ENCODE assay signal across 1 cellular context in genomic region chr16:19717781-19718623, GRCh38.
TF ChIP-seq lines count a peak whose summit lies in the region.

Gene IQCK, plus strand, starts transcription at chr16:19718271. Its CDS starts 36 bp downstream, at chr16:19718307.
A gene with protein sequence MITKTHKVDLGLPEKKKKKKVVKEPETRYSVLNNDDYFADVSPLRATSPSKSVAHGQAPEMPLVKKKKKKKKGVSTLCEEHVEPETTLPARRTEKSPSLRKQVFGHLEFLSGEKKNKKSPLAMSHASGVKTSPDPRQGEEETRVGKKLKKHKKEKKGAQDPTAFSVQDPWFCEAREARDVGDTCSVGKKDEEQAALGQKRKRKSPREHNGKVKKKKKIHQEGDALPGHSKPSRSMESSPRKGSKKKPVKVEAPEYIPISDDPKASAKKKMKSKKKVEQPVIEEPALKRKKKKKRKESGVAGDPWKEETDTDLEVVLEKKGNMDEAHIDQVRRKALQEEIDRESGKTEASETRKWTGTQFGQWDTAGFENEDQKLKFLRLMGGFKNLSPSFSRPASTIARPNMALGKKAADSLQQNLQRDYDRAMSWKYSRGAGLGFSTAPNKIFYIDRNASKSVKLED (minus strand): TSS chr16:19718227. CDS start chr16:19715035, 3,192 bp downstream.

TF ChIP-seq in HepG2, 621 proteins besides CTCF, POLR2A, EP300 and RAD21 (continued from another document and continues in another):
- TF ChIP-seq REL (CRISPR knock-in tag; conservative IDR thresholded peaks at IDR 0.05): peak; percentile 91
- no peak for TF ChIP-seq PCBP2 (optimal IDR thresholded peaks at IDR 0.05; ENCODE audit: low read depth, low read length, poor library complexity, severe bottlenecking)
- TF ChIP-seq U2AF1 (optimal IDR thresholded peaks at IDR 0.05; ENCODE audit: low read depth, low read length): peak; percentile 92
- 0 out of 2 replicates have a peak, but pooled peaks have one; percentile 4 for TF ChIP-seq HNF4G (IDR thresholded peaks at IDR 0.05; ENCODE audit: borderline replicate concordance, low read depth, low read length)
- peak; percentile 74 for TF ChIP-seq HNF4G (CRISPR knock-in tag; IDR thresholded peaks at IDR 0.05; ENCODE audit: borderline replicate concordance, low read depth)
- TF ChIP-seq, protein P1, sequence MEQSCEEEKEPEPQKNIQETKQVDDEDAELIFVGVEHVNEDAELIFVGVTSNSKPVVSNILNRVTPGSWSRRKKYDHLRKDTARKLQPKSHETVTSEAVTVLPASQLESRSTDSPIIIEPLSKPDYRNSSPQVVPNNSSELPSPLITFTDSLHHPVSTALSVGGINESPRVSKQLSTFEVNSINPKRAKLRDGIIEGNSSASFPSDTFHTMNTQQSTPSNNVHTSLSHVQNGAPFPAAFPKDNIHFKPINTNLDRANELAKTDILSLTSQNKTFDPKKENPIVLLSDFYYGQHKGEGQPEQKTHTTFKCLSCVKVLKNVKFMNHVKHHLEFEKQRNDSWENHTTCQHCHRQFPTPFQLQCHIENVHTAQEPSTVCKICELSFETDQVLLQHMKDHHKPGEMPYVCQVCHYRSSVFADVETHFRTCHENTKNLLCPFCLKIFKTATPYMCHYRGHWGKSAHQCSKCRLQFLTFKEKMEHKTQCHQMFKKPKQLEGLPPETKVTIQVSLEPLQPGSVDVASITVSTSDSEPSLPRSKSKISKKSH (CRISPR knock-in tag; IDR thresholded peaks at IDR 0.05; ENCODE audit: borderline replicate concordance): peak; percentile 69; the same call in 1 of the 2 replicates
- peak; percentile 73 for TF ChIP-seq SP5 (CRISPR knock-in tag; IDR thresholded peaks at IDR 0.05; ENCODE audit: borderline replicate concordance, low read depth)
- peak; percentile 58; the same call in 1 of the 2 replicates for TF ChIP-seq ESRRA (CRISPR knock-in tag; IDR thresholded peaks at IDR 0.05; ENCODE audit: low read depth)
- TF ChIP-seq SALL2 (CRISPR knock-in tag; IDR thresholded peaks at IDR 0.05): peak; percentile 93
- 0 out of 2 replicates have a peak, but pooled peaks have one; percentile 30 for TF ChIP-seq ZNF354B (CRISPR knock-in tag; IDR thresholded peaks at IDR 0.05)
- 0 out of 2 replicates have a peak, but pooled peaks have one; percentile 21 for TF ChIP-seq ATF6 (CRISPR knock-in tag; conservative IDR thresholded peaks at IDR 0.05)
- no peak for TF ChIP-seq RCOR2 (CRISPR knock-in tag; IDR thresholded peaks at IDR 0.05)
- TF ChIP-seq ZNF75D (CRISPR knock-in tag; IDR thresholded peaks at IDR 0.05; ENCODE audit: borderline replicate concordance): no peak
- peak; percentile 100 for TF ChIP-seq MXD4 (CRISPR knock-in tag; IDR thresholded peaks at IDR 0.05)
- TF ChIP-seq NFE2L1 (CRISPR knock-in tag; IDR thresholded peaks at IDR 0.05; ENCODE audit: borderline replicate concordance): peak; percentile 71; the same call in 1 of the 2 replicates
- TF ChIP-seq, protein P2, sequence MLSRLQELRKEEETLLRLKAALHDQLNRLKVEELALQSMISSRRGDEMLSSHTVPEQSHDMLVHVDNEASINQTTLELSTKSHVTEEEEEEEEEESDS (CRISPR knock-in tag; IDR thresholded peaks at IDR 0.05; ENCODE audit: borderline replicate concordance): 0 out of 2 replicates have a peak, but pooled peaks have one; percentile 29
- peak; percentile 74; the same call in 1 of the 2 replicates for TF ChIP-seq ZMYM3 (CRISPR knock-in tag; IDR thresholded peaks at IDR 0.05)
- 0 out of 2 replicates have a peak, but pooled peaks have one; percentile 36 for TF ChIP-seq DNMT3B (CRISPR knock-in tag; conservative IDR thresholded peaks at IDR 0.05)
- TF ChIP-seq SMC3 (IDR thresholded peaks at IDR 0.05; ENCODE audit: low read length): no peak
- peak; percentile 90 for TF ChIP-seq KLF6 (CRISPR knock-in tag; IDR thresholded peaks at IDR 0.05)
- no peak for TF ChIP-seq ZBTB37 (CRISPR knock-in tag; IDR thresholded peaks at IDR 0.05)
- TF ChIP-seq ZNF256 (CRISPR knock-in tag; conservative IDR thresholded peaks at IDR 0.05): 0 out of 2 replicates have a peak, but pooled peaks have one; percentile 22
- peak; percentile 12; the same call in 1 of the 2 replicates for TF ChIP-seq ZNF766 (CRISPR knock-in tag; IDR thresholded peaks at IDR 0.05; ENCODE audit: borderline replicate concordance)
- peak; percentile 48; the same call in 1 of the 2 replicates for TF ChIP-seq CEBPB (IDR thresholded peaks at IDR 0.05; ENCODE audit: borderline replicate concordance, low read depth, low read length)
- TF ChIP-seq ZNF224 (CRISPR knock-in tag; IDR thresholded peaks at IDR 0.05): peak; percentile 94
- peak; percentile 99 for TF ChIP-seq ZNF782 (CRISPR knock-in tag; IDR thresholded peaks at IDR 0.05; ENCODE audit: borderline replicate concordance)
- TF ChIP-seq ZNF333 (CRISPR knock-in tag; IDR thresholded peaks at IDR 0.05; ENCODE audit: borderline replicate concordance): peak; percentile 83; the same call in 1 of the 2 replicates
- TF ChIP-seq ZNF101 (CRISPR knock-in tag; IDR thresholded peaks at IDR 0.05; ENCODE audit: borderline replicate concordance, low read depth): peak; percentile 88; the same call in 1 of the 2 replicates
- TF ChIP-seq ZGPAT (CRISPR knock-in tag; IDR thresholded peaks at IDR 0.05): peak; percentile 98
- no peak for TF ChIP-seq SYNCRIP (IDR thresholded peaks at IDR 0.05; ENCODE audit: insufficient read depth, low read depth, low read length)
- TF ChIP-seq HNF1B (CRISPR knock-in tag; IDR thresholded peaks at IDR 0.05): peak; percentile 78
- no peak for TF ChIP-seq ZNF33A (CRISPR knock-in tag; IDR thresholded peaks at IDR 0.05; ENCODE audit: borderline replicate concordance)
- TF ChIP-seq CHCHD3 (CRISPR knock-in tag; IDR thresholded peaks at IDR 0.05): peak; percentile 55; the same call in 1 of the 2 replicates
- TF ChIP-seq ZNF644 (CRISPR knock-in tag; IDR thresholded peaks at IDR 0.05; ENCODE audit: low read depth): peak; percentile 10; the same call in 1 of the 2 replicates
- peak; percentile 95 for TF ChIP-seq NFATC3 (CRISPR knock-in tag; IDR thresholded peaks at IDR 0.05)
- peak; percentile 10; the same call in 1 of the 2 replicates for TF ChIP-seq TEF (CRISPR knock-in tag; IDR thresholded peaks at IDR 0.05)
- peak; percentile 49; the same call in 1 of the 2 replicates for TF ChIP-seq ZKSCAN8 (CRISPR knock-in tag; IDR thresholded peaks at IDR 0.05; ENCODE audit: borderline replicate concordance)
- peak; percentile 60 for TF ChIP-seq ZNF441 (CRISPR knock-in tag; IDR thresholded peaks at IDR 0.05; ENCODE audit: borderline replicate concordance)
- no peak; the same call in 1 of the 2 replicates for TF ChIP-seq GTF2F1 (IDR thresholded peaks at IDR 0.05; ENCODE audit: low read length)
- no peak for TF ChIP-seq SMARCE1 (IDR thresholded peaks at IDR 0.05; ENCODE audit: borderline replicate concordance)
- peak; percentile 96 for TF ChIP-seq ASH2L (IDR thresholded peaks at IDR 0.05; ENCODE audit: insufficient read length, low read depth, low read length)
- TF ChIP-seq HNRNPLL (IDR thresholded peaks at IDR 0.05; ENCODE audit: low read depth, low read length, poor library complexity, severe bottlenecking): peak; percentile 98
- TF ChIP-seq, protein P3, sequence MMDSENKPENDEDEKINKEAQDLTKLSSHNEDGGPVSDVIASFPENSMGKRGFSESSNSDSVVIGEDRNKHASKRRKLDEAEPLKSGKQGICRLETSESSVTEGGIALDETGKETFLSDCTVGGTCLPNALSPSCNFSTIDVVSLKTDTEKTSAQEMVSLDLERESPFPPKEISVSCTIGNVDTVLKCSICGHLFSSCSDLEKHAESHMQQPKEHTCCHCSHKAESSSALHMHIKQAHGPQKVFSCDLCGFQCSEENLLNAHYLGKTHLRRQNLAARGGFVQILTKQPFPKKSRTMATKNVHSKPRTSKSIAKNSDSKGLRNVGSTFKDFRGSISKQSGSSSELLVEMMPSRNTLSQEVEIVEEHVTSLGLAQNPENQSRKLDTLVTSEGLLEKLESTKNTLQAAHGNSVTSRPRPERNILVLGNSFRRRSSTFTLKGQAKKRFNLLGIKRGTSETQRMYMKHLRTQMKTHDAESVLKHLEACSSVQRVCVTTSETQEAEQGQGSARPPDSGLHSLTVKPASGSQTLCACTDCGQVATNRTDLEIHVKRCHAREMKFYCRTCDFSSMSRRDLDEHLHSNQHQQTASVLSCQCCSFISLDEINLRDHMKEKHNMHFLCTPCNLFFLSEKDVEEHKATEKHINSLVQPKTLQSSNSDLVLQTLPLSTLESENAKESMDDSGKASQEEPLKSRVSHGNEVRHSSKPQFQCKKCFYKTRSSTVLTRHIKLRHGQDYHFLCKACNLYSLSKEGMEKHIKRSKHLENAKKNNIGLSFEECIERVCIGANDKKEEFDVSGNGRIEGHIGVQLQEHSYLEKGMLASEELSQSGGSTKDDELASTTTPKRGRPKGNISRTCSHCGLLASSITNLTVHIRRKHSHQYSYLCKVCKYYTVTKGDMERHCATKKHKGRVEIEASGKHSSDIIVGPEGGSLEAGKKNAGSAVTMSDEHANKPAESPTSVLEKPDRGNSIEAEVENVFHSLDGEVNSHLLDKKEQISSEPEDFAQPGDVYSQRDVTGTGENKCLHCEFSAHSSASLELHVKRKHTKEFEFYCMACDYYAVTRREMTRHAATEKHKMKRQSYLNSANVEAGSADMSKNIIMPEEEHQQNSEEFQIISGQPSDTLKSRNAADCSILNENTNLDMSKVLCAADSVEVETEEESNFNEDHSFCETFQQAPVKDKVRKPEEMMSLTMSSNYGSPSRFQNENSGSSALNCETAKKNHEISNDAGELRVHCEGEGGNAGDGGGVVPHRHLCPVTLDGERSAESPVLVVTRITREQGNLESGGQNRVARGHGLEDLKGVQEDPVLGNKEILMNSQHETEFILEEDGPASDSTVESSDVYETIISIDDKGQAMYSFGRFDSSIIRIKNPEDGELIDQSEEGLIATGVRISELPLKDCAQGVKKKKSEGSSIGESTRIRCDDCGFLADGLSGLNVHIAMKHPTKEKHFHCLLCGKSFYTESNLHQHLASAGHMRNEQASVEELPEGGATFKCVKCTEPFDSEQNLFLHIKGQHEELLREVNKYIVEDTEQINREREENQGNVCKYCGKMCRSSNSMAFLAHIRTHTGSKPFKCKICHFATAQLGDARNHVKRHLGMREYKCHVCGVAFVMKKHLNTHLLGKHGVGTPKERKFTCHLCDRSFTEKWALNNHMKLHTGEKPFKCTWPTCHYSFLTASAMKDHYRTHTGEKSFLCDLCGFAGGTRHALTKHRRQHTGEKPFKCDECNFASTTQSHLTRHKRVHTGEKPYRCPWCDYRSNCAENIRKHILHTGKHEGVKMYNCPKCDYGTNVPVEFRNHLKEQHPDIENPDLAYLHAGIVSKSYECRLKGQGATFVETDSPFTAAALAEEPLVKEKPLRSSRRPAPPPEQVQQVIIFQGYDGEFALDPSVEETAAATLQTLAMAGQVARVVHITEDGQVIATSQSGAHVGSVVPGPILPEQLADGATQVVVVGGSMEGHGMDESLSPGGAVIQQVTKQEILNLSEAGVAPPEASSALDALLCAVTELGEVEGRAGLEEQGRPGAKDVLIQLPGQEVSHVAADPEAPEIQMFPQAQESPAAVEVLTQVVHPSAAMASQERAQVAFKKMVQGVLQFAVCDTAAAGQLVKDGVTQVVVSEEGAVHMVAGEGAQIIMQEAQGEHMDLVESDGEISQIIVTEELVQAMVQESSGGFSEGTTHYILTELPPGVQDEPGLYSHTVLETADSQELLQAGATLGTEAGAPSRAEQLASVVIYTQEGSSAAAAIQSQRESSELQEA (CRISPR knock-in tag; IDR thresholded peaks at IDR 0.05; ENCODE audit: not compliant biosample characterization): peak; percentile 90
